ENCODE assay signal across 8 cellular contexts in the genomic region with DNA sequence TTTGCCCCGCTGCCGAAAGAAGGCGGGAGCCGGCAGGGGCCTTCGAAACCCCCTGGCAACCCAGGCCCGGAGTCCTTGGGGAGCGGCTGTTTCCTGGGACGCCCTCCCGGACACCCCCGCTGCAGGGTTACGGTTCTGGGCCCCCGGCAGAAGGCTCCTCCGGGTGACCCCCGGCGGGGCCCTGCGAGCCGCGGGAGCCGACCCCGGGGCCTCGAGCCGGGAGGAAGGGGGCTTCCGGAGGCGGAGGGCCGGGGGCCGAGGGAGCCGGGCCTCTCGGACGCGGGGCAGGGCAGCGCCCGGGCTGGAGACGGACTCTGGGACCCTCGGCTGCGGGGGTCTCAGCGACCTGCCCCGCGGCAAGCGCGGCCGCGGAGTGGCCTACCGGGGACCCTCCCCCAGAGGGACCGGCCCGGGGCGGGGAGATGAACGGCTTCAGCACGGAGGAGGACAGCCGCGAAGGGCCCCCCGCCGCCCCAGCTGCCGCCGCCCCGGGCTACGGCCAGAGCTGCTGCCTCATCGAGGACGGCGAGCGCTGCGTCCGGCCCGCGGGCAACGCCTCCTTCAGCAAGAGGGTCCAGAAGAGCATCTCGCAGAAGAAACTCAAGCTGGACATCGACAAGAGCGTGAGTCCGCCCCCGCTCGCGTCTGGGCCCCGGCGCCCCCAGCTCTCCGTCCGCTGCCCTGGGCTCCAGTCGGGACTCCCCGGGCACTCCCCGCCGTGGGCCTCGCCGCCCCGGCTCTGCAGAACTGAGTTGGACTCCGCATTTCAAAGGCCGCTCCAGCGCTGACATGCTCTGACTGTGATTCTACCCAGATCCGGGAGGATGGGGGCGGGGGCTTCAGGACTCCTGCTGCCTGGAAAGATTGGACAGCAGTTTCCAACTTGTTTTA. TPM values are rescaled to one million over a fixed set of nuclear protein-coding genes. Genes with fewer than 3 reads are reported as not detected.
DNase-seq lines count a peak whose midpoint lies in the region; ATAC-seq and TF ChIP-seq lines count a peak whose summit lies in the region.

No MANE protein-coding gene starts in this region.

- peak in 1 of 3 donors; percentile 25 for TF ChIP-seq POLR2A in body of pancreas (IDR thresholded peaks at IDR 0.05)

- H3K27me3 ChIP-seq in body of pancreas: no peaks in the 10 kb centered on the region
- H3K27me3 ChIP-seq in iPS-18a (ENCODE audit: control insufficient read depth, insufficient read depth, low read length): peaks cover 22% of the 10 kb centered on the region

- H3K36me3 Mint-ChIP-seq in T-helper 17 cell (ENCODE audit: low read depth): peaks cover 11% of the 10 kb centered on the region

- peak overlapping the region; percentile 97 for H3K27ac Mint-ChIP-seq in T-helper 17 cell

- no peaks in the 10 kb centered on the region for H3K27me3 Mint-ChIP-seq in T-helper 17 cell

- H3K9me3 ChIP-seq in T-helper 17 cell (ENCODE audit: control insufficient read depth, low read length, poor library complexity, severe bottlenecking) (no peaks in the 10 kb centered on the region), body of pancreas (no peaks in the 10 kb centered on the region), iPS-18a (ENCODE audit: control insufficient read depth, low read depth, low read length) (no peaks in the 10 kb centered on the region)

- peak overlapping the region; percentile 69 for H3K4me3 ChIP-seq in AG04449 (ENCODE audit: low read depth, low read length)
- H3K4me3 ChIP-seq in body of pancreas: peak overlapping the region; percentile 83 to 97
- H3K4me3 ChIP-seq in iPS-18a (ENCODE audit: low read length): peak overlapping the region; percentile 99

- 0 to 1% methylated on average over 6 to 35 of the region's 88 CpGs for WGBS in body of pancreas, 2 donors

- POLR2A ChIA-PET in AG04449 (lab: Yijun Ruan, JAX): interaction anchor here (1.0 kb wide), 1 partner anchor 78 kb away, joined by 3 read pairs; no protein-coding TSS in a partner anchor

- intact Hi-C loops in body of pancreas (cut with DNase I): no loop called here
- intact Hi-C loops in sciatic nerve (cut with DNase I): no loop called here

- peak overlapping the region; percentile 23 for H3K9ac ChIP-seq in iPS-18a (ENCODE audit: low read length)

- H3K4me1 Mint-ChIP-seq in T-helper 17 cell: peaks cover 41% of the 10 kb centered on the region

- peak overlapping the region; percentile 89 for H3K4me3 Mint-ChIP-seq in T-helper 17 cell

- H3K36me3 ChIP-seq in body of pancreas (replicated peaks in 1 of 2; ENCODE audit: insufficient read depth in 1 of 2, low read depth in 2 of 2) (peaks cover 0 to 3% of the 10 kb centered on the region in 2 donors), iPS-18a (ENCODE audit: control insufficient read depth, low read depth, low read length) (peaks cover 5% of the 10 kb centered on the region)

- DNase-seq in AG04449 (ENCODE audit: low read depth, low spot score) (no peak), T-helper 17 cell (peak; percentile 30 to 40 (median 38)), body of pancreas (peak; percentile 43 to 53 (median 48)), sciatic nerve (ENCODE audit: low spot score) (peak; percentile 75)

- peak overlapping the region in 3 of 4 donors; percentile 50 to 73 (median 67) for H3K27ac ChIP-seq in body of pancreas
- no peak overlapping the region for H3K27ac ChIP-seq in iPS-18a (ENCODE audit: low read length)

- no peak for TF ChIP-seq CTCF in AG04449 (IDR thresholded peaks at IDR 0.05; ENCODE audit: insufficient read depth, low read length, missing control alignments)
- TF ChIP-seq CTCF in body of pancreas (IDR thresholded peaks at IDR 0.05): no peak

- CTCF ChIA-PET in AG04449 (lab: Yijun Ruan, JAX): interaction anchor here (1.0 to 5.7 kb wide), 4 partner anchors 21 to 374 kb away, joined by 3 to 44 read pairs (median 6); no protein-coding TSS in a partner anchor

- ATAC-seq in GM18909 (IDR thresholded peaks at IDR 0.05; ENCODE audit: poor library complexity, unreplicated experiment) (peak; percentile 27), HG03280 (IDR thresholded peaks at IDR 0.05; ENCODE audit: unreplicated experiment) (peak; percentile 18), T-helper 17 cell (no peak), body of pancreas (peak; percentile 36), sciatic nerve (peak; percentile 13), HG03159 (IDR thresholded peaks at IDR 0.05; ENCODE audit: unreplicated experiment) (no peak)

- H3K4me1 ChIP-seq in body of pancreas (peaks cover 26% of the 10 kb centered on the region), iPS-18a (ENCODE audit: control insufficient read depth, low read depth, low read length) (peaks cover 5% of the 10 kb centered on the region)

RNA-seq across cellular contexts. Expression of a gene that starts 0.6 kb away (rescaled TPM):
- total RNA-seq in T-helper 17 cell (10 to 100 TPM; 25.0 to 37.9 TPM), body of pancreas (10 to 100 TPM; 11.7 to 15.5 TPM), sciatic nerve (41.8 TPM)

RNA-seq across cellular contexts. Expression of a gene that starts 31.6 kb away (rescaled TPM):
- total RNA-seq in T-helper 17 cell (not detected), body of pancreas (not detected), sciatic nerve (not detected)

Comparison
In these comparisons a context has a peak if more than half of its experiments do, and no peak if none do; other contexts are left out.
1. ATAC-seq: peak in GM18909 (single experiment), HG03280 (single experiment), body of pancreas (single experiment) and sciatic nerve (single experiment); none in T-helper 17 cell (single experiment) and HG03159 (single experiment).
2. Peak in every context shown above with its lines, with median percentiles within 50 percentile points of each other: H3K4me3 ChIP-seq.